Comparison of ENCODE assay signal across 9 cellular contexts in the genomic region with DNA sequence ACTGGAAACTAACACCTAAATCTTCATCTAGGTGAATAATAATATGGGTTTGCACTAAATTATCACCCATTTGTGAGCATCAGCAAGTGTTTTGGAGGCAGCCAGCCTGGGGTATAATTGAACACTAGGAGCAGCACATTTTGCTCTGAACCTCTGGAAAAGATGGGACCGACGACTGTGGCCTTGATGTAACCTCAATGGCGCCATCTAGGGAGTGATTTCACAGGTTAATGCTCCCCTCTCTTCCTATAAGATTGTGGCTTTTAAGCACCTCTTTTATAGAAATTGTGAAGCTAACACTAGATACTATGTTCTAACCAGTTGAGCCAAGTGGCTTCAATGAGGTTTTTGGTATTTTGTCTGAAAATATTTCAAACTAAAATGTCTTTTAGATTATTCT.
DNase-seq lines count a peak whose midpoint lies in the region; ATAC-seq and TF ChIP-seq lines count a peak whose summit lies in the region.
"Had no signal": no experiment of that assay in that cellular context is flagged by ENCODE, and none has a peak within 500 bp of the region (broad histone marks: within the 10 kb centered on the region; RNA-seq: fewer than 3 reads in every experiment).

No MANE protein-coding gene starts in this region.

- peaks cover 8% of the 10 kb centered on the region for H3K4me1 ChIP-seq in neural progenitor cell

- H2AFZ ChIP-seq in SU-DHL-6 (ENCODE audit: low read depth, low read length, severe bottlenecking) (no peak overlapping the region), neural progenitor cell (replicated peaks) (no peak overlapping the region)

- no peaks in the 10 kb centered on the region for H3K79me2 ChIP-seq in SU-DHL-6 (ENCODE audit: insufficient read depth, low read length)
- no peaks in the 10 kb centered on the region for H3K79me2 ChIP-seq in neural progenitor cell (ENCODE audit: low read depth)

- H3K9me3 ChIP-seq in SU-DHL-6 (ENCODE audit: insufficient read depth, low read length) (no peaks in the 10 kb centered on the region), neural progenitor cell (ENCODE audit: low read depth) (no peaks in the 10 kb centered on the region)

- H3K27ac ChIP-seq in SU-DHL-6 (ENCODE audit: low read depth, low read length) (no peak overlapping the region), neural progenitor cell (no peak overlapping the region)

- DNase-seq in NCI-H1436 treated with DMSO at 0.1 percent for 48 hours (lab: John Stamatoyannopoulos, UW), result peak; percentile 3
- DNase-seq in neural progenitor cell (ENCODE audit: low spot score), result peak; percentile 79
- DNase-seq in immature natural killer cell, result no peak
- DNase-seq in SKM-1 treated with dmso at 0.1 percent for 144 hours (lab: John Stamatoyannopoulos, UW; ENCODE audit: unreplicated experiment), result no peak
- DNase-seq in activated CD4-positive, alpha-beta T cell treated with anti-CD3 and anti-CD28 coated beads, Interleukin-2, amount 50 U/mL, for 1 hour, result no peak
- DNase-seq: activated B cell treated with CpG ODN at 0.5 μM for 24 hours had no signal

- no peaks in the 10 kb centered on the region for H3K27me3 ChIP-seq in SU-DHL-6 (ENCODE audit: low read length)
- H3K27me3 ChIP-seq in neural progenitor cell, result no peaks in the 10 kb centered on the region

- H3K36me3 ChIP-seq in SU-DHL-6 (ENCODE audit: low read length) (no peaks in the 10 kb centered on the region), neural progenitor cell (no peaks in the 10 kb centered on the region)

- no peak overlapping the region for H3K4me3 Mint-ChIP-seq in neural progenitor cell
- H3K4me3 Mint-ChIP-seq in immature natural killer cell, result no peak overlapping the region
- H3K4me3 Mint-ChIP-seq: activated B cell treated with CpG ODN at 0.5 μM for 24 hours had no signal

- no peak overlapping the region for H3K9ac ChIP-seq in SU-DHL-6 (ENCODE audit: low read length)
- H3K9ac ChIP-seq in neural progenitor cell, result no peak overlapping the region

- H3K36me3 Mint-ChIP-seq in neural progenitor cell (no peaks in the 10 kb centered on the region), immature natural killer cell (peaks cover 0 to 3% (median 0%) of the 10 kb centered on the region in 3 donors)

- H3K27me3 Mint-ChIP-seq in neural progenitor cell (ENCODE audit: insufficient read depth, low read depth), result no peaks in the 10 kb centered on the region
- H3K27me3 Mint-ChIP-seq in immature natural killer cell (ENCODE audit: low read depth in 3 of 3), result no peaks in the 10 kb centered on the region
- H3K27me3 Mint-ChIP-seq: activated B cell treated with CpG ODN at 0.5 μM for 24 hours had no signal

- H3K27ac Mint-ChIP-seq in neural progenitor cell (no peak overlapping the region), immature natural killer cell (no peak overlapping the region)
- H3K27ac Mint-ChIP-seq: activated B cell treated with CpG ODN at 0.5 μM for 24 hours had no signal

- H3F3A ChIP-seq in SU-DHL-6 (ENCODE audit: insufficient read depth), result no peaks in the 10 kb centered on the region
- H3F3A ChIP-seq in neural progenitor cell (ENCODE audit: low read depth), result peaks cover 5% of the 10 kb centered on the region

- no peaks in the 10 kb centered on the region for H4K20me1 ChIP-seq in SU-DHL-6 (ENCODE audit: low read depth, low read length)
- no peaks in the 10 kb centered on the region for H4K20me1 ChIP-seq in neural progenitor cell (ENCODE audit: low read depth)

- H3K9me3 Mint-ChIP-seq in neural progenitor cell (no peaks in the 10 kb centered on the region), immature natural killer cell (peaks cover 0 to 10% (median 5%) of the 10 kb centered on the region in 6 donors)
- H3K9me3 Mint-ChIP-seq: activated B cell treated with CpG ODN at 0.5 μM for 24 hours had no signal

- H3K4me3 ChIP-seq in SU-DHL-6 (ENCODE audit: insufficient read depth, low read length, poor library complexity, severe bottlenecking), result no peak overlapping the region
- no peak overlapping the region for H3K4me3 ChIP-seq in neural progenitor cell

- TF ChIP-seq CTCF in SU-DHL-6 (IDR thresholded peaks at IDR 0.05; ENCODE audit: insufficient read depth, low read length, poor library complexity, severe bottlenecking) (peak; percentile 40), neural progenitor cell (IDR thresholded peaks at IDR 0.05) (peak; percentile 77)

- H3K9me2 ChIP-seq in SU-DHL-6 (replicated peaks; ENCODE audit: insufficient read depth, low read length), result no peaks in the 10 kb centered on the region

- H3K4me2 ChIP-seq in SU-DHL-6 (ENCODE audit: low read depth, low read length, poor library complexity, severe bottlenecking), result no peak overlapping the region
- H3K4me2 ChIP-seq in neural progenitor cell, result no peak overlapping the region

- H3K4me1 Mint-ChIP-seq in neural progenitor cell (no peaks in the 10 kb centered on the region), immature natural killer cell (no peaks in the 10 kb centered on the region)
- H3K4me1 Mint-ChIP-seq: activated B cell treated with CpG ODN at 0.5 μM for 24 hours had no signal

- peak; percentile 58 for ATAC-seq in GM18868 (IDR thresholded peaks at IDR 0.05; ENCODE audit: unreplicated experiment)
- no peak for ATAC-seq in HG02623 (IDR thresholded peaks at IDR 0.05; ENCODE audit: unreplicated experiment)

Comparison
In these comparisons a context has a peak if more than half of its experiments do, and no peak if none do; other contexts are left out.
1. DNase-seq: peak in NCI-H1436 treated with DMSO at 0.1 percent for 48 hours (single experiment) and neural progenitor cell (single experiment); none in immature natural killer cell (0 of 3), SKM-1 treated with dmso at 0.1 percent for 144 hours (single experiment) and activated CD4-positive, alpha-beta T cell treated with anti-CD3 and anti-CD28 coated beads, Interleukin-2, amount 50 U/mL, for 1 hour (single experiment).